22 cellular contexts compared by ENCODE assay signal in the genomic region with DNA sequence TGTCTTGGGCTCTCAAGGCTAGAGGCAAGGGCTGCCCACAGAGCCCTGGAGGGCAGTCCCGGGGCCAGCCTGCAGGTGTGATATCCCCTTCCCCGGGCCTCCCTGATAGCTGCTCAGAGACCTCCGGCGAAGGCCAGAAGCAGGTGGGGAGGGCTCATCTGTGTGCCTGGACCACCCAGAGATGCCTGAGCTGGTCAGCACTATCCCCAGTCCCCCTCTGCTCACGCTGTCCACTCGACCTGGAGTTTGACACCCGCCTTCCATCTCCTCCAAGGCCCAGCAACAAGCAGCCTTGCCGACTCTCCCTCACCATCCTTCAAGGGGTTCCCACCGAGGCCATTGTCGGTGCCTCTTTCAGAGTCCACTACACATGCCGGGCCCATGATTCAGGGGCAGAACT.
"Had no signal": no experiment of that assay in that cellular context is flagged by ENCODE, and none has a peak within 500 bp of the region (broad histone marks: within the 10 kb centered on the region; RNA-seq: fewer than 3 reads in every experiment).

No MANE protein-coding gene starts in this region.

- H3K9me3 ChIP-seq: esophagus muscularis mucosa, gastrocnemius medialis, mucosa of descending colon, ovary, sigmoid colon, suprapubic skin, thyroid gland had no signal

- FAIRE-seq: colon, urothelium cell line had no signal

- ATAC-seq: effector memory CD8-positive, alpha-beta T cell; gastrocnemius medialis; mucosa of descending colon; naive thymus-derived CD8-positive, alpha-beta T cell; stimulated activated naive CD8-positive, alpha-beta T cell treated with anti-CD3 and anti-CD28 coated beads, Interleukin-15, Interleukin-2, amounts not matched to agents 100 U/mL and 50 U/mL, for 24 hours had no signal

- H3K27me3 ChIP-seq: esophagus muscularis mucosa, gastrocnemius medialis, ovary, sigmoid colon, suprapubic skin, thyroid gland had no signal

- H3K4me3 Mint-ChIP-seq: dendritic cell treated with granulocyte-macrophage colony-stimulating factor and Interleukin-4, amounts not matched to agents 40 ng/mL and 50 ng/mL, for 4 days; effector memory CD8-positive, alpha-beta T cell; naive thymus-derived CD8-positive, alpha-beta T cell; type B pancreatic cell had no signal

- H3K4me1 ChIP-seq: esophagus muscularis mucosa, gastrocnemius medialis, sigmoid colon, suprapubic skin had no signal

- H3K36me3 Mint-ChIP-seq: type B pancreatic cell had no signal

- H3K27me3 Mint-ChIP-seq: dendritic cell treated with granulocyte-macrophage colony-stimulating factor and Interleukin-4, amounts not matched to agents 40 ng/mL and 50 ng/mL, for 4 days; effector memory CD8-positive, alpha-beta T cell; naive thymus-derived CD8-positive, alpha-beta T cell; progenitor cell of endocrine pancreas; type B pancreatic cell had no signal

- H3K9me3 Mint-ChIP-seq: dendritic cell treated with granulocyte-macrophage colony-stimulating factor and Interleukin-4, amounts not matched to agents 40 ng/mL and 50 ng/mL, for 4 days; effector memory CD8-positive, alpha-beta T cell; naive thymus-derived CD8-positive, alpha-beta T cell; type B pancreatic cell had no signal

- H3K36me3 ChIP-seq: ovary, thyroid gland had no signal

- H3K27ac ChIP-seq: epithelial cell of prostate, esophagus muscularis mucosa, gastrocnemius medialis, ovary, sigmoid colon, skin epidermis, suprapubic skin, thyroid gland had no signal

- H3K4me3 ChIP-seq: esophagus muscularis mucosa, gastrocnemius medialis, mucosa of descending colon, ovary, sigmoid colon, skin epidermis, suprapubic skin, thyroid gland had no signal

- H3K27ac Mint-ChIP-seq: dendritic cell treated with granulocyte-macrophage colony-stimulating factor and Interleukin-4, amounts not matched to agents 40 ng/mL and 50 ng/mL, for 4 days; progenitor cell of endocrine pancreas; type B pancreatic cell had no signal

- DNase-seq: effector memory CD8-positive, alpha-beta T cell; gastrocnemius medialis; islet precursor cell; mammary epithelial cell; nucleus accumbens; ovary; retina; sigmoid colon; stimulated activated CD4-positive, alpha-beta T cell treated with anti-CD3 and anti-CD28 coated beads, Interleukin-2, amount 100 ng/mL, for 48 hours; stimulated activated naive CD8-positive, alpha-beta T cell treated with anti-CD3 and anti-CD28 coated beads, Interleukin-15, Interleukin-2, amounts not matched to agents 100 U/mL and 50 U/mL, for 24 hours; thyroid gland had no signal
